18 cellular contexts compared by ENCODE assay signal in the genomic region with DNA sequence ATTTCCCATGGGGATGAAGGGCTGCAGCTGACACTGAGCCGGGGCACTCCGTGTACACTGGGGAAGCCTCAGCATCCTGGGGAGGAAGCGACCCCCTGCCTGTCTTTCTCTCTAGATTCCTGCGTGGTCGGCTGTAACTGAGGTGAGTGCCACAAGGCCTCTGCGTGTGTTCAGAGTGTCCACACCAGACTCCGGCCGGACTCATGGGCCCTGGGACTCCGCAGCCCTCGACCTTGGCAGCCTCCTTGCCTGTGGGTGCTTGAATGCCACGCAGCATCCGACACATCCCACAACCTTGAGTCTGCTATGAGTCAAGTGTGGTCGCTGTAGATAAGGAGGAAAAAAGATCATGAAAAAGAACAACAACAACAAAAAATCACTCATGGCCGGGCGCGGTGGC. TPM values are rescaled to one million over a fixed set of nuclear protein-coding genes. Genes with fewer than 3 reads are reported as not detected.
DNase-seq lines count a peak whose midpoint lies in the region; FAIRE-seq and TF ChIP-seq lines count a peak whose summit lies in the region.
"Had no signal": no experiment of that assay in that cellular context is flagged by ENCODE, and none has a peak within 500 bp of the region (broad histone marks: within the 10 kb centered on the region; RNA-seq: fewer than 3 reads in every experiment).

No MANE protein-coding gene starts in this region.

- no peaks in the 10 kb centered on the region for H3K23me2 ChIP-seq in H1 (ENCODE audit: low read depth, low read length)

- H4K20me1 ChIP-seq in H1 (replicated peaks in 1 of 2; ENCODE audit: control insufficient read depth in 1 of 2, insufficient read depth in 2 of 2, low read length in 2 of 2) (no peaks in the 10 kb centered on the region), SK-N-SH (ENCODE audit: insufficient read depth) (no peaks in the 10 kb centered on the region)

- no peaks in the 10 kb centered on the region for H3K79me2 ChIP-seq in H1 (ENCODE audit: control insufficient read depth in 1 of 2, insufficient read depth in 2 of 2, low read length in 2 of 2)
- H3K79me2 ChIP-seq in SK-N-SH (ENCODE audit: insufficient read depth), result no peaks in the 10 kb centered on the region

- peaks cover 2 to 3% of the 10 kb centered on the region in 2 experiments; a peak in 1 of 4 replicates for H3K9me3 ChIP-seq in H1 (ENCODE audit: insufficient read depth in 2 of 2, low read depth in 1 of 2, low read length in 1 of 2)
- H3K9me3 ChIP-seq in spleen, result no peaks in the 10 kb centered on the region
- no peaks in the 10 kb centered on the region for H3K9me3 ChIP-seq in SK-N-SH
- H3K9me3 ChIP-seq: BE2C had no signal

- H3K56ac ChIP-seq in H1 (replicated peaks; ENCODE audit: insufficient read length, low read depth, low read length), result no peak overlapping the region

- no peak for TF ChIP-seq CTCF in GM13976 (IDR thresholded peaks at IDR 0.05; ENCODE audit: borderline replicate concordance, control extremely low read depth, extremely low read depth, insufficient read depth, missing control alignments)
- TF ChIP-seq CTCF in H1 (IDR thresholded peaks at IDR 0.05; ENCODE audit: control extremely low read depth in 1 of 3, insufficient read depth in 1 of 3, low read depth in 1 of 3, low read length in 3 of 3), result no peak
- no peak for TF ChIP-seq CTCF in spleen (IDR thresholded peaks at IDR 0.05 in 8 of 11, conservative IDR thresholded peaks at IDR 0.05 in 3 of 11)
- no peak for TF ChIP-seq CTCF in SK-N-SH (IDR thresholded peaks at IDR 0.05)
- no peak for TF ChIP-seq CTCF in GM10248 (IDR thresholded peaks at IDR 0.05; ENCODE audit: control extremely low read depth, extremely low read depth, low read depth, missing control alignments)

- H2BK15ac ChIP-seq in H1 (ENCODE audit: low read length), result no peak overlapping the region

- H3K27ac ChIP-seq in H1 (ENCODE audit: low read depth, low read length) (no peak overlapping the region), spleen (no peak overlapping the region), SK-N-SH (ENCODE audit: low read depth in 2 of 2, low read length in 1 of 2) (no peak overlapping the region)

- no peak overlapping the region for H2AK5ac ChIP-seq in H1 (ENCODE audit: low read depth, low read length)

- no peak overlapping the region for H3K4ac ChIP-seq in H1 (replicated peaks; ENCODE audit: insufficient read length, low read depth, low read length)

- TF ChIP-seq RAD21 in H1 (IDR thresholded peaks at IDR 0.05 in 1 of 2, conservative IDR thresholded peaks at IDR 0.05 in 1 of 2; ENCODE audit: low read depth in 2 of 2, low read length in 2 of 2), result no peak
- TF ChIP-seq RAD21 in SK-N-SH (IDR thresholded peaks at IDR 0.05; ENCODE audit: low read length), result no peak

- H3K27me3 ChIP-seq in H1 (replicated peaks in 1 of 4; ENCODE audit: control insufficient read depth in 3 of 4, extremely low read depth in 1 of 4, insufficient read depth in 3 of 4, low read length in 3 of 4) (no peaks in the 10 kb centered on the region), spleen (replicated peaks in 1 of 7) (peaks cover 0 to 62% (median 0%) of the 10 kb centered on the region in 7 donors), SK-N-SH (ENCODE audit: insufficient read depth) (no peaks in the 10 kb centered on the region)
- H3K27me3 ChIP-seq: BE2C had no signal

- WGBS in H1 (ENCODE audit: extremely low coverage in 1 of 2, insufficient coverage in 1 of 2, insufficient read length in 1 of 2, insufficient replicate concordance in 2 of 2, low coverage in 1 of 2, low lambda C conversion rate in 2 of 2, missing lambda C conversion rate in 1 of 2), 2 experiments, result 85% methylated on average over 16 of the region's 16 CpGs; no CpG with 5 or more reads in 1 of the 2 experiments
- 47 to 61% (median 58%) methylated on average over 16 of the region's 16 CpGs for WGBS in spleen, 5 donors
- 64% methylated on average over 16 of the region's 16 CpGs for WGBS in SK-N-SH (ENCODE audit: low lambda C conversion rate)

- no peak overlapping the region for H2BK12ac ChIP-seq in H1 (ENCODE audit: low read depth, low read length)

- in situ Hi-C loops in GM13976 (cut with MboI; ENCODE audit: low sequenced_read_pairs, unreplicated experiment), result no loop called here

- H3K9ac ChIP-seq in H1 (replicated peaks in 1 of 4; ENCODE audit: extremely low read depth in 1 of 4, low read depth in 3 of 4, low read length in 3 of 4) (no peak overlapping the region), SK-N-SH (no peak overlapping the region)

- no peak for FAIRE-seq in H1 (lab: Jason Lieb, UNC)

- no peaks in the 10 kb centered on the region for H3K9me2 ChIP-seq in SK-N-SH

- no peaks in the 10 kb centered on the region for H3K36me3 ChIP-seq in H1 (ENCODE audit: control insufficient read depth in 2 of 4, insufficient read depth in 4 of 4, low read length in 3 of 4)
- H3K36me3 ChIP-seq in spleen, result no peaks in the 10 kb centered on the region
- H3K36me3 ChIP-seq in SK-N-SH (replicated peaks in 1 of 2; ENCODE audit: control insufficient read depth in 1 of 2, insufficient read depth in 2 of 2, low read length in 1 of 2), result no peaks in the 10 kb centered on the region
- H3K36me3 ChIP-seq: BE2C had no signal

- CTCF ChIA-PET in H1 (lab: Charles Lee; ENCODE audit: partially characterized antibody), result interaction anchor here (0.9 kb wide), 1 partner anchor 236 kb away, joined by 3 read pairs; no protein-coding TSS in a partner anchor
- CTCF ChIA-PET in SK-N-SH (lab: Yijun Ruan, JAX), result no interaction called here
- CTCF ChIA-PET in GM10248 (lab: Yijun Ruan, JAX), result no interaction called here

- DNase-seq in GM13976 (ENCODE audit: low spot score), result peak; percentile 24
- DNase-seq in NCI-H226, result peak; percentile 32
- DNase-seq in H1 (ENCODE audit: low read depth in 1 of 2, low spot score in 2 of 2), result no peak
- peak; percentile 51 for DNase-seq in spleen
- no peak for DNase-seq in SK-N-SH
- no peak for DNase-seq in GM10248 (ENCODE audit: extremely low spot score)
- no peak for DNase-seq in NCI-H2029 (lab: John Stamatoyannopoulos, UW)
- DNase-seq: BE2C, DMS 273 treated with DMSO at 0.1 percent for 48 hours, HCEC 1CT, IMR-90, NCI-H1417, NCI-H2081, NCI-H2227 treated with DMSO at 0.1 percent for 48 hours, NCI-H526, PC-3 had no signal

- no peaks in the 10 kb centered on the region for H3K79me1 ChIP-seq in H1 (ENCODE audit: low read depth, low read length)

- H3K4me2 ChIP-seq in H1 (ENCODE audit: insufficient read depth in 1 of 2, low read depth in 2 of 2, low read length in 2 of 2), result no peak overlapping the region
- H3K4me2 ChIP-seq in SK-N-SH, result no peak overlapping the region

- H2BK20ac ChIP-seq in H1 (ENCODE audit: low read length), result no peak overlapping the region

- H3K14ac ChIP-seq in H1 (ENCODE audit: insufficient read length), result no peak overlapping the region

- H4K91ac ChIP-seq in H1 (replicated peaks; ENCODE audit: insufficient read length, low read length), result no peak overlapping the region

- TF ChIP-seq POLR2A in H1 (IDR thresholded peaks at IDR 0.05; ENCODE audit: control extremely low read depth in 1 of 2, low read depth in 2 of 2, low read length in 2 of 2) (no peak), spleen (IDR thresholded peaks at IDR 0.05) (no peak)

- POLR2A ChIA-PET in H1 (lab: Charles Lee; ENCODE audit: partially characterized antibody) (interaction anchor here (1.5 kb wide), 1 partner anchor 8 kb away, joined by 3 read pairs; no protein-coding TSS in a partner anchor), SK-N-SH (lab: Yijun Ruan, JAX) (no interaction called here), GM10248 (lab: Yijun Ruan, JAX) (no interaction called here)

- H4K8ac ChIP-seq in H1 (ENCODE audit: extremely low read depth, insufficient read depth, low read length), result peak overlapping the region; percentile 51; the same call in 1 of the 2 replicates

- intact Hi-C loops in spleen (cut with DNase I; ENCODE audit: low total_unique reads), result no loop called here

- TF ChIP-seq EP300 in H1 (IDR thresholded peaks at IDR 0.05; ENCODE audit: borderline replicate concordance in 1 of 2, low read depth in 2 of 2, low read length in 2 of 2) (no peak), SK-N-SH (IDR thresholded peaks at IDR 0.05; ENCODE audit: borderline replicate concordance in 1 of 2, low read depth in 1 of 2, low read length in 1 of 2) (no peak)

- no peak overlapping the region for H3K18ac ChIP-seq in H1 (ENCODE audit: extremely low read depth, low read length)

- no peak overlapping the region for H4K5ac ChIP-seq in H1 (ENCODE audit: insufficient read length, low read depth, low read length)

- H3K4me3 ChIP-seq in H1 (ENCODE audit: extremely low read depth in 1 of 4, insufficient read depth in 2 of 4, low read depth in 3 of 4, low read length in 4 of 4) (no peak overlapping the region), spleen (no peak overlapping the region), SK-N-SH (ENCODE audit: low read depth in 2 of 2, low read length in 1 of 2) (no peak overlapping the region)

- H2AFZ ChIP-seq in H1 (ENCODE audit: low read length) (no peak overlapping the region), SK-N-SH (ENCODE audit: low read depth) (no peak overlapping the region)

- H3K23ac ChIP-seq in H1 (ENCODE audit: insufficient read length), result no peak overlapping the region

- no peak overlapping the region for H2BK120ac ChIP-seq in H1 (replicated peaks; ENCODE audit: low read depth, low read length)

- no peak overlapping the region for H2BK5ac ChIP-seq in H1 (ENCODE audit: low read depth, low read length)

- no peaks in the 10 kb centered on the region for H3F3A ChIP-seq in SK-N-SH (replicated peaks; ENCODE audit: insufficient read depth)

- H3K4me1 ChIP-seq in H1 (replicated peaks in 1 of 4; ENCODE audit: control insufficient read depth in 3 of 4, insufficient read depth in 4 of 4, low read length in 3 of 4) (no peaks in the 10 kb centered on the region; a peak in 1 of 7 replicates), spleen (peaks cover 0 to 6% (median 0%) of the 10 kb centered on the region in 6 donors), SK-N-SH (ENCODE audit: control insufficient read depth in 1 of 2, insufficient read depth in 2 of 2, low read depth in 1 of 2, low read length in 1 of 2) (no peaks in the 10 kb centered on the region; a peak in 1 of 4 replicates)

RNA-seq across cellular contexts. Expression of gene PAEP, which starts 23.4 kb away (rescaled TPM):
- not detected in 2 replicates for total RNA-seq in H1 (2021; fragmentation: NEBNext Ultra II Directional; extraction: Animal tissue kit (Norgen Biotek cat#: 25700))
- polyA plus RNA-seq in H1 (2011; rRNA removed) (0.19 TPM in 1 of 2 replicates, not detected in the other), spleen (not detected), SK-N-SH (2012; rRNA removed) (0.08 TPM in 1 of 2 replicates, not detected in the other)
- not detected for polyA plus RNA-seq in H1 (2011; cell fraction: cytosol; rRNA removed)
- not detected for polyA plus RNA-seq in H1 (2011; cell fraction: nucleus; rRNA removed)
- polyA plus RNA-seq in H1 (2012, experiment 1 of 2), result not detected in 4 replicates
- not detected for polyA plus RNA-seq in H1 (2012, experiment 2 of 2)
- not detected for polyA plus RNA-seq in H1 (2013, experiment 1 of 2)
- polyA plus RNA-seq in H1 (2013, experiment 2 of 2), result 0.13 TPM
- not detected in 2 replicates for polyA minus RNA-seq in H1 (2011; rRNA and poly(A)+ RNA removed)
- polyA minus RNA-seq in H1 (2011; cell fraction: cytosol; rRNA and poly(A)+ RNA removed), result not detected
- polyA minus RNA-seq in H1 (2011; cell fraction: nucleus; rRNA and poly(A)+ RNA removed), result not detected
- total RNA-seq in spleen, result not detected
- polyA plus RNA-seq in SK-N-SH (2012; cell fraction: cytosol; rRNA removed), result not detected in 2 replicates
- polyA plus RNA-seq in SK-N-SH (2012; cell fraction: nucleus; rRNA removed), result 0.06 TPM in 1 of 2 replicates, not detected in the other
- total RNA-seq: IMR-90, LHCN-M2, PC-3 had no signal
- polyA plus RNA-seq: AG04450, IMR-90 had no signal

RNA-seq across cellular contexts. Expression of gene OBP2A, which starts 39.0 kb away (rescaled TPM):
- not detected in 2 replicates for total RNA-seq in H1 (2021; fragmentation: NEBNext Ultra II Directional; extraction: Animal tissue kit (Norgen Biotek cat#: 25700))
- polyA plus RNA-seq in H1 (2011; rRNA removed) (not detected in 2 replicates), spleen (not detected), SK-N-SH (2012; rRNA removed) (not detected in 2 replicates)
- polyA plus RNA-seq in H1 (2011; cell fraction: cytosol; rRNA removed), result not detected
- not detected for polyA plus RNA-seq in H1 (2011; cell fraction: nucleus; rRNA removed)
- not detected in 4 replicates for polyA plus RNA-seq in H1 (2012, experiment 1 of 2)
- polyA plus RNA-seq in H1 (2012, experiment 2 of 2), result not detected
- polyA plus RNA-seq in H1 (2013, experiment 1 of 2), result not detected
- not detected for polyA plus RNA-seq in H1 (2013, experiment 2 of 2)
- polyA minus RNA-seq in H1 (2011; rRNA and poly(A)+ RNA removed), result not detected in 2 replicates
- polyA minus RNA-seq in H1 (2011; cell fraction: cytosol; rRNA and poly(A)+ RNA removed), result not detected
- not detected for polyA minus RNA-seq in H1 (2011; cell fraction: nucleus; rRNA and poly(A)+ RNA removed)
- total RNA-seq in spleen, result under 1 TPM in 1 of 7 donors, not detected in 6; 0.40 TPM
- polyA plus RNA-seq in SK-N-SH (2012; cell fraction: cytosol; rRNA removed), result not detected in 2 replicates
- not detected in 2 replicates for polyA plus RNA-seq in SK-N-SH (2012; cell fraction: nucleus; rRNA removed)
- total RNA-seq: IMR-90, LHCN-M2, PC-3 had no signal
- polyA plus RNA-seq: AG04450, IMR-90 had no signal

RNA-seq across cellular contexts. Expression of gene GLT6D1, which starts 54.4 kb away (rescaled TPM):
- 1.3 and 1.6 TPM in 2 replicates for total RNA-seq in H1 (2021; fragmentation: NEBNext Ultra II Directional; extraction: Animal tissue kit (Norgen Biotek cat#: 25700))
- polyA plus RNA-seq in H1 (2011; rRNA removed) (2.1 and 2.2 TPM in 2 replicates), spleen (not detected), SK-N-SH (2012; rRNA removed) (not detected in 2 replicates)
- polyA plus RNA-seq in H1 (2011; cell fraction: cytosol; rRNA removed), result 2.5 TPM
- 3.9 TPM for polyA plus RNA-seq in H1 (2011; cell fraction: nucleus; rRNA removed)
- 1.2 to 1.5 TPM (median 1.4 TPM) in 4 replicates for polyA plus RNA-seq in H1 (2012, experiment 1 of 2)
- polyA plus RNA-seq in H1 (2012, experiment 2 of 2), result 0.66 TPM
- 0.06 TPM for polyA plus RNA-seq in H1 (2013, experiment 1 of 2)
- polyA plus RNA-seq in H1 (2013, experiment 2 of 2), result 0.07 TPM
- 0.71 and 1.6 TPM in 2 replicates for polyA minus RNA-seq in H1 (2011; rRNA and poly(A)+ RNA removed)
- 0.95 TPM for polyA minus RNA-seq in H1 (2011; cell fraction: cytosol; rRNA and poly(A)+ RNA removed)
- 1.00 TPM for polyA minus RNA-seq in H1 (2011; cell fraction: nucleus; rRNA and poly(A)+ RNA removed)
- not detected for total RNA-seq in spleen
- not detected in 2 replicates for polyA plus RNA-seq in SK-N-SH (2012; cell fraction: cytosol; rRNA removed)
- polyA plus RNA-seq in SK-N-SH (2012; cell fraction: nucleus; rRNA removed), result not detected in 2 replicates
- total RNA-seq: IMR-90, LHCN-M2, PC-3 had no signal
- polyA plus RNA-seq: AG04450, IMR-90 had no signal

Comparison
In these comparisons a context has a peak if more than half of its experiments do, and no peak if none do; other contexts are left out.
1. DNase-seq: peak in GM13976 (single experiment), NCI-H226 (single experiment) and spleen (single experiment); none in H1 (0 of 2), SK-N-SH (single experiment), GM10248 (single experiment) and NCI-H2029 (single experiment).